ENCODE assay signal across 28 cellular contexts in the genomic region with DNA sequence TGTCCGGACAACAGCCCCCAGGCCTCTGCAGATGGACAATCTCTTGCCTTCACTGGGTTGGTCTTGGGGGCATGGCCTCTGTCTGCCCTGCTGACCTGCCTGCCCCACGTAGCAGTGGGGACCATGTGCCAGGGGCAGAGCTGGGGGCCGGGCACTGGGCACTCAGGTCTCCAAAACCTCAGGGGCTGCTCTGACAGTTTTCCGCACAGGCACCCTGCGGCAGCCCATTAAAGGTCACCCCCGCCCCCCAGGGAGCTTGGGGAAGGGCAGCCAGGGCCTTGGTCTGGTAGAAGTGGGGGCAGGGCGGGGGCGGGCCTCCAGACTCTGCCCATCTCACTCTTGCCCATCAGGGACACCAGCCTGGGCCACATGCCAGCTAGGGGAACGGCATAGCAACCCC. TPM values are rescaled to one million over a fixed set of nuclear protein-coding genes. Genes with fewer than 3 reads are reported as not detected.
DNase-seq lines count a peak whose midpoint lies in the region; ATAC-seq, FAIRE-seq and TF ChIP-seq lines count a peak whose summit lies in the region.
"Had no signal": no experiment of that assay in that cellular context is flagged by ENCODE, and none has a peak within 500 bp of the region (broad histone marks: within the 10 kb centered on the region; RNA-seq: fewer than 3 reads in every experiment).

No MANE protein-coding gene starts in this region.

- TF ChIP-seq POLR2A in A549 (IDR thresholded peaks at IDR 0.05; ENCODE audit: low read length): no peak

- peak overlapping the region; percentile 42 for H3K27ac Mint-ChIP-seq in neural progenitor cell
- H3K27ac Mint-ChIP-seq in activated naive CD4-positive, alpha-beta T cell treated with anti-CD3 and anti-CD28 coated beads, Interleukin-2, amount 50 U/mL, for 72 hours: no peak overlapping the region
- H3K27ac Mint-ChIP-seq: CD14-positive monocyte; CD4-positive, alpha-beta memory T cell; CD4-positive, CD25-positive, alpha-beta regulatory T cell; CD8-positive, alpha-beta memory T cell had no signal

- CTCF ChIA-PET in A549 (lab: Yijun Ruan, JAX): interaction anchor here (1.1 to 1.9 kb wide), 3 partner anchors 43 to 282 kb away, joined by 4 to 7 read pairs (median 5); no protein-coding TSS in a partner anchor
- CTCF ChIA-PET in RWPE1 (lab: Yijun Ruan, JAX): interaction anchor here (0.6 kb wide), 1 partner anchor 349 kb away, joined by 3 read pairs; no protein-coding TSS in a partner anchor

- no peak for TF ChIP-seq EP300 in A549 (IDR thresholded peaks at IDR 0.05)

- H3K36me3 Mint-ChIP-seq in neural progenitor cell: peaks cover 9% of the 10 kb centered on the region
- H3K36me3 Mint-ChIP-seq in activated naive CD4-positive, alpha-beta T cell treated with anti-CD3 and anti-CD28 coated beads, Interleukin-2, amount 50 U/mL, for 72 hours: no peaks in the 10 kb centered on the region
- H3K36me3 Mint-ChIP-seq: CD14-positive monocyte; CD4-positive, alpha-beta memory T cell; CD4-positive, CD25-positive, alpha-beta regulatory T cell; CD8-positive, alpha-beta memory T cell had no signal

- no peaks in the 10 kb centered on the region for H3K9me3 Mint-ChIP-seq in neural progenitor cell
- H3K9me3 Mint-ChIP-seq in activated naive CD4-positive, alpha-beta T cell treated with anti-CD3 and anti-CD28 coated beads, Interleukin-2, amount 50 U/mL, for 72 hours: no peaks in the 10 kb centered on the region
- H3K9me3 Mint-ChIP-seq: CD8-positive, alpha-beta memory T cell had no signal

- TF ChIP-seq RAD21 in A549 (conservative IDR thresholded peaks at IDR 0.05 in 1 of 2, IDR thresholded peaks at IDR 0.05 in 1 of 2): no peak

- H3K27ac ChIP-seq in A549 (peak overlapping the region; percentile 86 to 97), RWPE1 (peak overlapping the region; percentile 80), neural progenitor cell (no peak overlapping the region), caudate nucleus (ENCODE audit: low read depth, low read length) (no peak overlapping the region)
- H3K27ac ChIP-seq: 22Rv1, BLaER1 had no signal

- H3K27me3 ChIP-seq in neural progenitor cell (no peaks in the 10 kb centered on the region), H7 (ENCODE audit: control insufficient read depth, insufficient read depth, low read length) (no peaks in the 10 kb centered on the region)
- H3K27me3 ChIP-seq: BE2C had no signal

- no peak overlapping the region for H3K4me3 Mint-ChIP-seq in neural progenitor cell
- H3K4me3 Mint-ChIP-seq: CD14-positive monocyte; CD4-positive, CD25-positive, alpha-beta regulatory T cell; CD8-positive, alpha-beta memory T cell had no signal

- H3K9ac ChIP-seq in neural progenitor cell: no peak overlapping the region
- H3K9ac ChIP-seq: BLaER1 had no signal

- H3K4me3 ChIP-seq in A549: no peak overlapping the region
- no peak overlapping the region for H3K4me3 ChIP-seq in neural progenitor cell
- H3K4me3 ChIP-seq in H7 (ENCODE audit: insufficient read depth, low read depth, low read length): no peak overlapping the region
- H3K4me3 ChIP-seq: BLaER1, GM12878 had no signal

- no peaks in the 10 kb centered on the region for H3K27me3 Mint-ChIP-seq in neural progenitor cell (ENCODE audit: insufficient read depth, low read depth)
- H3K27me3 Mint-ChIP-seq: CD4-positive, CD25-positive, alpha-beta regulatory T cell had no signal

- H3K9me3 ChIP-seq in A549: no peaks in the 10 kb centered on the region
- H3K9me3 ChIP-seq in neural progenitor cell (ENCODE audit: low read depth): no peaks in the 10 kb centered on the region
- H3K9me3 ChIP-seq: BE2C, BLaER1 had no signal

- WGBS in A549 (ENCODE audit: missing lambda C conversion rate): 75% methylated on average over 2 of the region's 9 CpGs

- POLR2A ChIA-PET in A549 (lab: Yijun Ruan, JAX): no interaction called here
- POLR2A ChIA-PET in RWPE1 (lab: Yijun Ruan, JAX; ENCODE audit: low non-redundant PET): no interaction called here

- H3K36me3 ChIP-seq in neural progenitor cell (no peaks in the 10 kb centered on the region), H7 (replicated peaks; ENCODE audit: control insufficient read depth, insufficient read depth, low read length) (no peaks in the 10 kb centered on the region)
- H3K36me3 ChIP-seq: BE2C, BLaER1 had no signal

- FAIRE-seq in A549 (lab: Jason Lieb, UNC): no peak
- FAIRE-seq: GM12878, GM12892, GM18507 had no signal

- peaks cover 4% of the 10 kb centered on the region for H3K4me1 Mint-ChIP-seq in neural progenitor cell
- H3K4me1 Mint-ChIP-seq: CD14-positive monocyte; CD4-positive, alpha-beta memory T cell; CD4-positive, CD25-positive, alpha-beta regulatory T cell; CD8-positive, alpha-beta memory T cell had no signal

- H3K4me2 ChIP-seq in A549 (peak overlapping the region; percentile 52; the same call in 2 of the 3 replicates), neural progenitor cell (no peak overlapping the region)

- no peak for TF ChIP-seq CTCF in A549 (IDR thresholded peaks at IDR 0.05)
- TF ChIP-seq CTCF in RWPE1 (conservative IDR thresholded peaks at IDR 0.05; ENCODE audit: low read depth): no peak
- TF ChIP-seq CTCF in neural progenitor cell (IDR thresholded peaks at IDR 0.05): no peak

- no peak overlapping the region for H2AFZ ChIP-seq in neural progenitor cell (replicated peaks)

- no peaks in the 10 kb centered on the region for H3K79me2 ChIP-seq in neural progenitor cell (ENCODE audit: low read depth)

- no peak for ATAC-seq in A549
- ATAC-seq in activated naive CD4-positive, alpha-beta T cell treated with anti-CD3 and anti-CD28 coated beads, Interleukin-2, amount 50 U/mL, for 72 hours: no peak
- ATAC-seq: GM12878 had no signal

- DNase-seq in A549 (ENCODE audit: low read depth in 1 of 2, low spot score in 1 of 2) (no peak), RWPE1 (ENCODE audit: low spot score) (no peak), neural progenitor cell (ENCODE audit: low spot score) (no peak), caudate nucleus (lab: John Stamatoyannopoulos, UW) (no peak), H7 (no peak)
- no peak for DNase-seq in activated naive CD4-positive, alpha-beta T cell treated with anti-CD3 and anti-CD28 coated beads, Interleukin-2, amount 50 U/mL, for 72 hours (ENCODE audit: low spot score in 2 of 2)
- DNase-seq: ACHN; BE2C; C1 segment of cervical spinal cord; CD4-positive, alpha-beta memory T cell; CD4-positive, CD25-positive, alpha-beta regulatory T cell; CD8-positive, alpha-beta memory T cell; COR-L47; DMS 273 treated with DMSO at 0.1 percent for 48 hours; DMS153; DMS53; DMS79; DND-41; EL; GDM1 had no signal

- H4K20me1 ChIP-seq in neural progenitor cell (ENCODE audit: low read depth): no peaks in the 10 kb centered on the region

- no peaks in the 10 kb centered on the region for H3F3A ChIP-seq in neural progenitor cell (ENCODE audit: low read depth)

- peaks cover 72% of the 10 kb centered on the region for H3K4me1 ChIP-seq in A549
- H3K4me1 ChIP-seq in neural progenitor cell: no peaks in the 10 kb centered on the region

TF ChIP-seq in A549, 52 proteins besides CTCF, POLR2A, EP300 and RAD21 (continues in another document):
- TF ChIP-seq KDM1A (IDR thresholded peaks at IDR 0.05; ENCODE audit: low read depth): no peak
- no peak for TF ChIP-seq BHLHE40 (IDR thresholded peaks at IDR 0.05; ENCODE audit: low read depth, low read length)
- TF ChIP-seq, protein P1, sequence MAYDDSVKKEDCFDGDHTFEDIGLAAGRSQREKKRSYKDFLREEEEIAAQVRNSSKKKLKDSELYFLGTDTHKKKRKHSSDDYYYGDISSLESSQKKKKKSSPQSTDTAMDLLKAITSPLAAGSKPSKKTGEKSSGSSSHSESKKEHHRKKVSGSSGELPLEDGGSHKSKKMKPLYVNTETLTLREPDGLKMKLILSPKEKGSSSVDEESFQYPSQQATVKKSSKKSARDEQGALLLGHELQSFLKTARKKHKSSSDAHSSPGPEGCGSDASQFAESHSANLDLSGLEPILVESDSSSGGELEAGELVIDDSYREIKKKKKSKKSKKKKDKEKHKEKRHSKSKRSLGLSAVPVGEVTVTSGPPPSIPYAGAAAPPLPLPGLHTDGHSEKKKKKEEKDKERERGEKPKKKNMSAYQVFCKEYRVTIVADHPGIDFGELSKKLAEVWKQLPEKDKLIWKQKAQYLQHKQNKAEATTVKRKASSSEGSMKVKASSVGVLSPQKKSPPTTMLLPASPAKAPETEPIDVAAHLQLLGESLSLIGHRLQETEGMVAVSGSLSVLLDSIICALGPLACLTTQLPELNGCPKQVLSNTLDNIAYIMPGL (CRISPR knock-in tag; IDR thresholded peaks at IDR 0.05; ENCODE audit: borderline replicate concordance): no peak
- no peak for TF ChIP-seq RNF2 (IDR thresholded peaks at IDR 0.05; ENCODE audit: borderline replicate concordance, low read depth)
- TF ChIP-seq PBX3 (IDR thresholded peaks at IDR 0.05): no peak
- TF ChIP-seq, protein P2, sequence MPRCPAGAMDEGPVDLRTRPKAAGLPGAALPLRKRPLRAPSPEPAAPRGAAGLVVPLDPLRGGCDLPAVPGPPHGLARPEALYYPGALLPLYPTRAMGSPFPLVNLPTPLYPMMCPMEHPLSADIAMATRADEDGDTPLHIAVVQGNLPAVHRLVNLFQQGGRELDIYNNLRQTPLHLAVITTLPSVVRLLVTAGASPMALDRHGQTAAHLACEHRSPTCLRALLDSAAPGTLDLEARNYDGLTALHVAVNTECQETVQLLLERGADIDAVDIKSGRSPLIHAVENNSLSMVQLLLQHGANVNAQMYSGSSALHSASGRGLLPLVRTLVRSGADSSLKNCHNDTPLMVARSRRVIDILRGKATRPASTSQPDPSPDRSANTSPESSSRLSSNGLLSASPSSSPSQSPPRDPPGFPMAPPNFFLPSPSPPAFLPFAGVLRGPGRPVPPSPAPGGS (IDR thresholded peaks at IDR 0.05): no peak
- TF ChIP-seq RFX5 (IDR thresholded peaks at IDR 0.05): no peak
- TF ChIP-seq EHF (CRISPR knock-in tag; IDR thresholded peaks at IDR 0.05): no peak

RNA-seq across cellular contexts. Expression of gene WNT7B, which starts 49.9 kb away (rescaled TPM):
- polyA plus RNA-seq in A549 (2011; rRNA removed) (16.9 and 21.0 TPM in 2 replicates), A549 (2017; fragmentation: RNase III; extraction: RNeasy Plus Mini Kit Qiagen cat#74134 plus additional on column Dnase treatment) (80.8 to 92.0 TPM (median 82.2 TPM) in 3 replicates)
- 36.4 and 59.9 TPM in 2 replicates for polyA plus RNA-seq in A549 (2012; cell fraction: cytosol; rRNA removed)
- 48.0 and 49.6 TPM in 2 replicates for polyA plus RNA-seq in A549 (2012; cell fraction: nucleus; rRNA removed)
- polyA minus RNA-seq in A549 (2011; rRNA and poly(A)+ RNA removed): 19.4 and 42.1 TPM in 2 replicates
- 1.8 and 3.5 TPM in 2 replicates for total RNA-seq in neural progenitor cell (ENCODE audit: low replicate concordance)
- total RNA-seq in activated naive CD4-positive, alpha-beta T cell treated with anti-CD3 and anti-CD28 coated beads, Interleukin-2, amount 50 U/mL, for 72 hours: under 1 TPM in 1 of 2 donors, not detected in 1; 0.05 TPM
- 0.10 TPM in 1 of 2 replicates, not detected in the other for total RNA-seq in H7 (2014; rRNA removed; shearing (Covaris generic))
- total RNA-seq: A673; CD4-positive, alpha-beta memory T cell; CD4-positive, CD25-positive, alpha-beta regulatory T cell; CD8-positive, alpha-beta memory T cell; G401; GM12878 had no signal
- polyA plus RNA-seq: CD14-positive monocyte; CD4-positive, alpha-beta memory T cell; CD4-positive, CD25-positive, alpha-beta regulatory T cell; CD8-positive, alpha-beta memory T cell had no signal

Comparison
In these comparisons a context has a peak if more than half of its experiments do, and no peak if none do; other contexts are left out.
1. H3K27ac ChIP-seq: peak in A549 (2 of 2) and RWPE1 (single experiment); none in neural progenitor cell (single experiment) and caudate nucleus (single experiment).